Comparison of ENCODE assay signal across 2 cellular contexts in genomic region chr12:113097716-113098427, GRCh38.
TF ChIP-seq lines count a peak whose summit lies in the region.

No MANE protein-coding gene starts in this region.

TF ChIP-seq in liver, 16 proteins besides CTCF, POLR2A, EP300 and RAD21:
- no peak for TF ChIP-seq JUND (IDR thresholded peaks at IDR 0.05)

TF ChIP-seq in HepG2, 621 proteins besides CTCF, POLR2A, EP300 and RAD21:
- TF ChIP-seq TBP (CRISPR knock-in tag; IDR thresholded peaks at IDR 0.05): no peak
- no peak for TF ChIP-seq ZNF543 (CRISPR knock-in tag; IDR thresholded peaks at IDR 0.05)
- no peak for TF ChIP-seq REPIN1 (CRISPR knock-in tag; IDR thresholded peaks at IDR 0.05; ENCODE audit: borderline replicate concordance, low read depth)
- no peak for TF ChIP-seq ZNF460 (CRISPR knock-in tag; IDR thresholded peaks at IDR 0.05; ENCODE audit: borderline replicate concordance)
